29 cellular contexts compared by ENCODE assay signal in genomic region chr19:27964165-27964564, GRCh38.
"Had no signal": no experiment of that assay in that cellular context is flagged by ENCODE, and none has a peak within 500 bp of the region (broad histone marks: within the 10 kb centered on the region; RNA-seq: fewer than 3 reads in every experiment).

No MANE protein-coding gene starts in this region.

- H3K4me3 Mint-ChIP-seq: activated CD4-positive, alpha-beta memory T cell treated with anti-CD3 and anti-CD28 coated beads for 36 hours; activated naive CD4-positive, alpha-beta T cell treated with anti-CD3 and anti-CD28 coated beads, Interleukin-2, amount 10 ng/mL, durations not matched to agents 7 days and 5 days; activated T-cell treated with anti-CD3 and anti-CD28 coated beads, Interleukin-2, amount 50 U/mL, for 24 hours; central memory CD8-positive, alpha-beta T cell; immature natural killer cell; mesothelial cell of epicardium; naive thymus-derived CD8-positive, alpha-beta T cell; neural progenitor cell; T-helper 2 cell treated with Interferon-gamma antibody and Interleukin-4, amounts not matched to agents 5 μg/mL and 100 μg/mL, for 36 hours had no signal

- H3K4me3 ChIP-seq: breast epithelium, heart left ventricle, neural progenitor cell, right lobe of liver, skin epidermis, thoracic aorta had no signal

- H3K27ac Mint-ChIP-seq: activated CD4-positive, alpha-beta memory T cell treated with anti-CD3 and anti-CD28 coated beads for 36 hours; activated naive CD4-positive, alpha-beta T cell treated with anti-CD3 and anti-CD28 coated beads, Interleukin-2, amount 10 ng/mL, durations not matched to agents 7 days and 5 days; activated T-cell treated with anti-CD3 and anti-CD28 coated beads, Interleukin-2, amount 50 U/mL, for 24 hours; immature natural killer cell; mesothelial cell of epicardium; naive thymus-derived CD8-positive, alpha-beta T cell; neural progenitor cell; T-helper 2 cell treated with Interferon-gamma antibody and Interleukin-4, amounts not matched to agents 5 μg/mL and 100 μg/mL, for 36 hours had no signal

- H3K36me3 ChIP-seq: breast epithelium, heart left ventricle, neural progenitor cell, right lobe of liver, thoracic aorta had no signal

- H3K27ac ChIP-seq: breast epithelium, foreskin keratinocyte, heart left ventricle, neural progenitor cell, right lobe of liver, skin epidermis, thoracic aorta had no signal

- H3K4me1 Mint-ChIP-seq: activated naive CD4-positive, alpha-beta T cell treated with anti-CD3 and anti-CD28 coated beads, Interleukin-2, amount 10 ng/mL, durations not matched to agents 7 days and 5 days; central memory CD8-positive, alpha-beta T cell; immature natural killer cell; mesothelial cell of epicardium; naive thymus-derived CD8-positive, alpha-beta T cell had no signal

- H3K27me3 ChIP-seq: breast epithelium, foreskin keratinocyte, neural progenitor cell, right lobe of liver had no signal

- H3K9me3 ChIP-seq: breast epithelium, heart left ventricle, right lobe of liver, thoracic aorta had no signal

- H3K4me1 ChIP-seq: breast epithelium, foreskin keratinocyte, neural progenitor cell, right lobe of liver had no signal

- ATAC-seq: activated CD4-positive, CD25-positive, alpha-beta regulatory T cell treated with anti-CD3 and anti-CD28 coated beads, Interleukin-2, amount 50 U/mL, for 24 hours; foreskin keratinocyte; naive thymus-derived CD8-positive, alpha-beta T cell; right lobe of liver; stimulated activated naive CD8-positive, alpha-beta T cell treated with anti-CD3 and anti-CD28 coated beads, Interleukin-15, Interleukin-2, amounts not matched to agents 100 U/mL and 50 U/mL, for 24 hours had no signal

- H3K9me3 Mint-ChIP-seq: activated CD4-positive, alpha-beta memory T cell treated with anti-CD3 and anti-CD28 coated beads for 36 hours; activated naive CD4-positive, alpha-beta T cell treated with anti-CD3 and anti-CD28 coated beads, Interleukin-2, amount 10 ng/mL, durations not matched to agents 7 days and 5 days; activated T-cell treated with anti-CD3 and anti-CD28 coated beads, Interleukin-2, amount 50 U/mL, for 24 hours; central memory CD8-positive, alpha-beta T cell; immature natural killer cell; mesothelial cell of epicardium; naive thymus-derived CD8-positive, alpha-beta T cell; neural progenitor cell; T-helper 2 cell treated with Interferon-gamma antibody and Interleukin-4, amounts not matched to agents 5 μg/mL and 100 μg/mL, for 36 hours had no signal

- H3K27me3 Mint-ChIP-seq: activated naive CD4-positive, alpha-beta T cell treated with anti-CD3 and anti-CD28 coated beads, Interleukin-2, amount 10 ng/mL, durations not matched to agents 7 days and 5 days had no signal

- H3K36me3 Mint-ChIP-seq: activated CD4-positive, alpha-beta memory T cell treated with anti-CD3 and anti-CD28 coated beads for 36 hours; activated naive CD4-positive, alpha-beta T cell treated with anti-CD3 and anti-CD28 coated beads, Interleukin-2, amount 10 ng/mL, durations not matched to agents 7 days and 5 days; immature natural killer cell; mesothelial cell of epicardium; naive thymus-derived CD8-positive, alpha-beta T cell; neural progenitor cell had no signal

- DNase-seq: activated CD4-positive, alpha-beta memory T cell treated with anti-CD3 and anti-CD28 coated beads for 36 hours; activated CD4-positive, alpha-beta T cell treated with anti-CD3 and anti-CD28 coated beads for 48 hours; activated CD8-positive, alpha-beta memory T cell treated with anti-CD3 and anti-CD28 coated beads, Interleukin-2, amount 50 U/mL, for 48 hours; activated gamma-delta T cell; activated naive CD4-positive, alpha-beta T cell treated with anti-CD3 and anti-CD28 coated beads, Interleukin-2, amount 10 ng/mL, durations not matched to agents 7 days and 5 days; activated T-cell treated with anti-CD3 and anti-CD28 coated beads, Interleukin-2, amount 50 U/mL, for 24 hours; amygdala; dermis blood vessel endothelial cell; effector CD8-positive, alpha-beta T cell; foreskin keratinocyte; heart left ventricle; hypothalamus; immature natural killer cell; naive thymus-derived CD8-positive, alpha-beta T cell; occipital lobe; right lobe of liver; stimulated activated CD4-positive, alpha-beta T cell treated with anti-CD3 and anti-CD28 coated beads, Interleukin-12 subunit alpha, Interleukin-12 subunit beta, amount 100 ng/mL, for 4 hours; stimulated activated CD4-positive, alpha-beta T cell treated with anti-CD3 and anti-CD28 coated beads, Interleukin-4, amount 100 ng/mL, for 1 hour; stimulated activated naive CD8-positive, alpha-beta T cell treated with anti-CD3 and anti-CD28 coated beads, Interleukin-15, Interleukin-2, amounts not matched to agents 100 U/mL and 50 U/mL, for 24 hours; T-helper 1 cell; trophoblast cell had no signal
